In the genomic region with DNA sequence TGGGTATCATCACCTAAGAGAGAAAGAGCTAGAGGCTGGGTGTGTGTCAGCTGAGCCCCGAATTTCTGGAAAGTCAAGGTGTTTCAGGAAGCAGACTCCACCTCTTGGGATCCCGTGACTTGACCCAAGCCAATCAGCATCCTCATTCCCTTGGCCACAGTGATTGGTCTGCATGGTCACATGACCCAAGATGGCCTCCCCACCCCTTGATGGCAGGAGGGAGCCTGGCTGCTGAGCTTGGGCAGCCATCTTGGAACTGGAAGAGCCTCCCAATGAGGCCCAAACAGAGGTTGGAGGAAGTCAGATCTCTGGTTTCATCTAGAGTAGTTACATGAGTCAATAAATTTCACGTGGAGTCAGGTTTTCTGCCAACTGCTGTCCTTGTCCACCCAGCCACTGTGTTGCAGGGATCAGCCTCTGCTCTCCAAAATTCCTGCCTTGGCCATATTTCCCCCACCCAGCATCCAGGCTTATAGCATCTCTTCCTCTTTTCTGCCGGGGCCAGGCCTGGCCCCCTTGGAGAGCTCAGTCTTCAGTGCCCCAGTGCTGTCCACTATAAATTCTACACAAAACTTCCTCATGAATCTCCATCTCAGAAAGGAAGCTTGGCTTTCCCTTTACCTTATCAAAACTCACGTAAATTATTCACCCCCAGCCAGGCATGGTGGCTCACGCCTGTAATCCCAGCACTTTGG, we compare ENCODE assay signal across 13 cellular contexts. TPM values are rescaled to one million over a fixed set of nuclear protein-coding genes. Genes with fewer than 3 reads are reported as not detected.
DNase-seq lines count a peak whose midpoint lies in the region; ATAC-seq and TF ChIP-seq lines count a peak whose summit lies in the region.
"Had no signal": no experiment of that assay in that cellular context is flagged by ENCODE, and none has a peak within 500 bp of the region (broad histone marks: within the 10 kb centered on the region; RNA-seq: fewer than 3 reads in every experiment).

No MANE protein-coding gene starts in this region.

- H3K27me3 ChIP-seq in neutrophil, result no peaks in the 10 kb centered on the region
- H3K27me3 ChIP-seq in psoas muscle (ENCODE audit: insufficient read depth in 3 of 3, low read length in 2 of 3), result no peaks in the 10 kb centered on the region
- H3K27me3 ChIP-seq: adrenal gland had no signal

- intact Hi-C loops in psoas muscle (cut with DNase I), result no loop called here

- POLR2A ChIA-PET in activated CD8-positive, alpha-beta T cell treated with anti-CD3 and anti-CD28 coated beads, Interleukin-2, amount 10 ng/mL, durations not matched to agents 7 days and 5 days (lab: Charles Lee), result interaction anchor here (0.7 to 1.8 kb wide), 4 partner anchors 13 to 77 kb away, joined by 4 to 7 read pairs (median 4); no protein-coding TSS in a partner anchor

- H3K4me3 ChIP-seq in neutrophil (ENCODE audit: low read depth in 1 of 2, low read length in 1 of 2) (no peak overlapping the region), psoas muscle (no peak overlapping the region)
- H3K4me3 ChIP-seq: adrenal gland, lower lobe of right lung had no signal

- peak overlapping the region; percentile 79 for H3K27ac Mint-ChIP-seq in activated CD8-positive, alpha-beta T cell treated with anti-CD3 and anti-CD28 coated beads, Interleukin-2, amount 10 ng/mL, durations not matched to agents 7 days and 5 days

- CTCF ChIA-PET in activated CD8-positive, alpha-beta T cell treated with anti-CD3 and anti-CD28 coated beads, Interleukin-2, amount 10 ng/mL, durations not matched to agents 7 days and 5 days (lab: Charles Lee), result interaction anchor here (0.6 to 1.1 kb wide), 3 partner anchors 12 to 29 kb away, joined by 3 read pairs; no protein-coding TSS in a partner anchor

- no peaks in the 10 kb centered on the region for H3K9me3 Mint-ChIP-seq in activated T-cell treated with anti-CD3 and anti-CD28 coated beads, Interleukin-2, amount 50 U/mL, for 4 hours
- no peaks in the 10 kb centered on the region for H3K9me3 Mint-ChIP-seq in activated CD8-positive, alpha-beta T cell treated with anti-CD3 and anti-CD28 coated beads, Interleukin-2, amount 10 ng/mL, durations not matched to agents 7 days and 5 days (ENCODE audit: insufficient read depth)

- 84 to 88% (median 85%) methylated on average over 6 of the region's 6 CpGs for WGBS in psoas muscle, 3 donors

- H3K36me3 Mint-ChIP-seq in activated T-cell treated with anti-CD3 and anti-CD28 coated beads, Interleukin-2, amount 50 U/mL, for 4 hours (ENCODE audit: insufficient read depth), result peaks cover 3% of the 10 kb centered on the region
- peaks cover 12% of the 10 kb centered on the region for H3K36me3 Mint-ChIP-seq in activated CD8-positive, alpha-beta T cell treated with anti-CD3 and anti-CD28 coated beads, Interleukin-2, amount 10 ng/mL, durations not matched to agents 7 days and 5 days (ENCODE audit: low read depth)

- H3K36me3 ChIP-seq in neutrophil (peaks cover 19% of the 10 kb centered on the region), psoas muscle (ENCODE audit: insufficient read depth in 1 of 2, low read depth in 1 of 2) (no peaks in the 10 kb centered on the region)
- H3K36me3 ChIP-seq: adrenal gland, lower lobe of right lung had no signal

- no peaks in the 10 kb centered on the region for H3K27me3 Mint-ChIP-seq in activated T-cell treated with anti-CD3 and anti-CD28 coated beads, Interleukin-2, amount 50 U/mL, for 4 hours (ENCODE audit: low read depth)
- H3K27me3 Mint-ChIP-seq in activated CD8-positive, alpha-beta T cell treated with anti-CD3 and anti-CD28 coated beads, Interleukin-2, amount 10 ng/mL, durations not matched to agents 7 days and 5 days (ENCODE audit: low read depth), result no peaks in the 10 kb centered on the region

- no peak overlapping the region for H3K4me3 Mint-ChIP-seq in activated T-cell treated with anti-CD3 and anti-CD28 coated beads, Interleukin-2, amount 50 U/mL, for 4 hours
- H3K4me3 Mint-ChIP-seq in activated CD8-positive, alpha-beta T cell treated with anti-CD3 and anti-CD28 coated beads, Interleukin-2, amount 10 ng/mL, durations not matched to agents 7 days and 5 days, result no peak overlapping the region

- no peak for DNase-seq in activated T-cell treated with anti-CD3 and anti-CD28 coated beads, Interleukin-2, amount 50 U/mL, for 4 hours
- no peak for DNase-seq in activated T-cell treated with anti-CD3 and anti-CD28 coated beads for 4 hours
- DNase-seq in HT-29 (ENCODE audit: low spot score), result peak; percentile 8
- DNase-seq in activated CD8-positive, alpha-beta T cell treated with anti-CD3 and anti-CD28 coated beads, Interleukin-2, amount 10 ng/mL, durations not matched to agents 7 days and 5 days, result no peak
- no peak for DNase-seq in NCI-H446 (lab: John Stamatoyannopoulos, UW)
- no peak for DNase-seq in psoas muscle
- DNase-seq: adrenal gland; glutamatergic neuron; lower lobe of right lung; NCI-H1092; NK-92 treated with Interleukin-12 subunit alpha and Interleukin-12 subunit beta, amount 100 ng/mL, for 24 hours had no signal

- H3K9me3 ChIP-seq in neutrophil (no peaks in the 10 kb centered on the region), psoas muscle (no peaks in the 10 kb centered on the region)
- H3K9me3 ChIP-seq: adrenal gland, lower lobe of right lung had no signal

- H3K4me1 ChIP-seq in neutrophil (ENCODE audit: control insufficient read depth in 1 of 2, insufficient read depth in 1 of 2, low read depth in 1 of 2, low read length in 1 of 2) (peaks cover 99 to 100% of the 10 kb centered on the region in 2 experiments), psoas muscle (no peaks in the 10 kb centered on the region)
- H3K4me1 ChIP-seq: adrenal gland had no signal

- TF ChIP-seq CTCF in neutrophil (IDR thresholded peaks at IDR 0.05) (no peak), psoas muscle (IDR thresholded peaks at IDR 0.05) (no peak)

- peak; percentile 30 to 55 for ATAC-seq in activated T-cell treated with anti-CD3 and anti-CD28 coated beads, Interleukin-2, amount 50 U/mL, for 4 hours
- ATAC-seq in activated CD8-positive, alpha-beta T cell treated with anti-CD3 and anti-CD28 coated beads, Interleukin-2, amount 10 ng/mL, durations not matched to agents 7 days and 5 days, result no peak
- ATAC-seq in GM19351 (IDR thresholded peaks at IDR 0.05; ENCODE audit: unreplicated experiment) (no peak), psoas muscle (no peak)
- ATAC-seq: lower lobe of right lung had no signal

- H3K4me1 Mint-ChIP-seq in activated T-cell treated with anti-CD3 and anti-CD28 coated beads, Interleukin-2, amount 50 U/mL, for 4 hours (ENCODE audit: low read depth), result peaks cover 53% of the 10 kb centered on the region
- H3K4me1 Mint-ChIP-seq in activated CD8-positive, alpha-beta T cell treated with anti-CD3 and anti-CD28 coated beads, Interleukin-2, amount 10 ng/mL, durations not matched to agents 7 days and 5 days (ENCODE audit: low read depth), result peaks cover 39% of the 10 kb centered on the region

- peak overlapping the region; percentile 95 for H3K27ac ChIP-seq in neutrophil
- no peak overlapping the region for H3K27ac ChIP-seq in psoas muscle
- H3K27ac ChIP-seq: adrenal gland, lower lobe of right lung had no signal

RNA-seq across cellular contexts. Expression of gene SUSD3, which starts 17.2 kb away (rescaled TPM):
- 1 to 10 TPM; 7.7 to 9.5 (median 9.4) TPM for total RNA-seq in activated T-cell treated with anti-CD3 and anti-CD28 coated beads, Interleukin-2, amount 50 U/mL, for 4 hours
- total RNA-seq in HT-29 (2014; rRNA removed; shearing (Covaris generic)), result 1.6 and 4.5 TPM in 2 replicates
- 10 to 100 TPM; 57.9 to 59.6 TPM for total RNA-seq in activated CD8-positive, alpha-beta T cell treated with anti-CD3 and anti-CD28 coated beads, Interleukin-2, amount 10 ng/mL, durations not matched to agents 7 days and 5 days
- total RNA-seq in psoas muscle, result under 1 TPM in 2 of 4 donors, not detected in 2; 0.34 to 0.54 TPM
- under 1 TPM; 0.13 to 0.65 (median 0.31) TPM for polyA plus RNA-seq in psoas muscle

RNA-seq across cellular contexts. Expression of gene CARD19, which starts 54.8 kb away (rescaled TPM):
- total RNA-seq in activated T-cell treated with anti-CD3 and anti-CD28 coated beads, Interleukin-2, amount 50 U/mL, for 4 hours, result 10 to 100 TPM; 25.5 to 33.8 (median 28.4) TPM
- 142 and 170 TPM in 2 replicates for total RNA-seq in HT-29 (2014; rRNA removed; shearing (Covaris generic))
- 10 to 100 TPM; 51.7 to 55.4 TPM for total RNA-seq in activated CD8-positive, alpha-beta T cell treated with anti-CD3 and anti-CD28 coated beads, Interleukin-2, amount 10 ng/mL, durations not matched to agents 7 days and 5 days
- 10 to 100 TPM; 27.9 to 46.7 (median 38.2) TPM for total RNA-seq in psoas muscle
- polyA plus RNA-seq in psoas muscle, result 10 to 100 TPM; 62.1 to 86.3 (median 66.1) TPM

Comparison
In these comparisons a context has a peak if more than half of its experiments do, and no peak if none do; other contexts are left out.
1. ATAC-seq: peak in activated T-cell treated with anti-CD3 and anti-CD28 coated beads, Interleukin-2, amount 50 U/mL, for 4 hours (2 of 2); none in activated CD8-positive, alpha-beta T cell treated with anti-CD3 and anti-CD28 coated beads, Interleukin-2, amount 10 ng/mL, durations not matched to agents 7 days and 5 days (single experiment), GM19351 (single experiment) and psoas muscle (0 of 4).
2. RNA of gene SUSD3, which starts 17.2 kb away (total RNA-seq): 57.9 to 59.6 TPM in activated CD8-positive, alpha-beta T cell treated with anti-CD3 and anti-CD28 coated beads, Interleukin-2, amount 10 ng/mL, durations not matched to agents 7 days and 5 days; 7.7 to 9.5 TPM in activated T-cell treated with anti-CD3 and anti-CD28 coated beads, Interleukin-2, amount 50 U/mL, for 4 hours, 1.6 to 4.5 TPM in HT-29 and 0.34 to 0.54 TPM in psoas muscle; every median in the first group is over 4 times any median in the second.